In the genomic region with DNA sequence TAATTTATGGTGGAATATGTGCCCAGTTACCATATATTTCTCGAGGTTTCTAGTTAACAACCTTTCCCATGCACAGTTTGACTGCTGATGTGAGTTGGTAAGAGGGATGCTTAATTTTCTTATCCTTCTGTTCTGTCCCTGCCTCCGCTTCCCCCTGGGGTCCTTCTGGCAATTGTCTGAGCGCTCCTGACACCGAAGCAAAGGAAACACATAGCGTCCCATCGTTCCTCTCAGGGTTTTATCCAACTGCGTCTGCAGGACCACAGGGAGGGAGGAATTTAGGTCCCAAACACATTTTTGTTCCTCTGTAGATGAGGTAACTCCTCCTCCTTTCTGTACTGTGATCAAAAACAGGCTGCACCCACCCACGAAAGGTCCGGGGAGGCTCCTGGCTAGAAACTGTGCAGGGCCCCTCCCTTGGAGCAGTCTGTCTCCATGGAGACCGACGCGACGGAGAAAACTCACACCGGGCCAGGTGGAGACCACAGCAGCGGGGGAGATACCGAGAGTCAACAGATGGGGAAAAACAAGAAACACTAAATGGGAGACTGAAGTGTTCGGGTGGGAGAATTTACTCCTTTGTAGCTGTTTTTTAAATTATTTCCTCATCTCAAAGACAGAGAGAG, we compare ENCODE assay signal across 9 cellular contexts.
DNase-seq lines count a peak whose midpoint lies in the region; ATAC-seq and TF ChIP-seq lines count a peak whose summit lies in the region.
"Had no signal": no experiment of that assay in that cellular context is flagged by ENCODE, and none has a peak within 500 bp of the region (broad histone marks: within the 10 kb centered on the region; RNA-seq: fewer than 3 reads in every experiment).

No MANE protein-coding gene starts in this region.

- TF ChIP-seq CTCF in A673 (conservative IDR thresholded peaks at IDR 0.05; ENCODE audit: low read depth, low read length): no peak

- intact Hi-C loops in activated naive CD4-positive, alpha-beta T cell treated with anti-CD3 and anti-CD28 coated beads for 36 hours (cut with micrococcal nuclease): no loop called here
- intact Hi-C loops in A673 (cut with micrococcal nuclease; ENCODE audit: unreplicated experiment): no loop called here

- H3K27me3 Mint-ChIP-seq in activated naive CD4-positive, alpha-beta T cell treated with anti-CD3 and anti-CD28 coated beads for 36 hours (ENCODE audit: low read depth): peaks cover 28% of the 10 kb centered on the region

- H3K27me3 ChIP-seq in HUES48 (ENCODE audit: control insufficient read depth, insufficient read depth, low read length): no peaks in the 10 kb centered on the region
- H3K27me3 ChIP-seq in mucosa of stomach (ENCODE audit: control insufficient read depth, insufficient read depth, low read length): no peaks in the 10 kb centered on the region
- H3K27me3 ChIP-seq in effector memory CD4-positive, alpha-beta T cell (replicated peaks; ENCODE audit: control insufficient read depth, insufficient read depth, low read length, poor library complexity, severe bottlenecking): no peaks in the 10 kb centered on the region
- H3K27me3 ChIP-seq in A673 (replicated peaks; ENCODE audit: insufficient read depth, low read depth, low read length, poor library complexity): no peaks in the 10 kb centered on the region

- H3K4me1 Mint-ChIP-seq in activated naive CD4-positive, alpha-beta T cell treated with anti-CD3 and anti-CD28 coated beads for 36 hours (ENCODE audit: low read depth): no peaks in the 10 kb centered on the region

- H3K27ac ChIP-seq in HUES48 (ENCODE audit: low read depth, low read length) (no peak overlapping the region), A673 (ENCODE audit: low read depth, low read length, poor library complexity, severe bottlenecking) (no peak overlapping the region)
- H3K27ac ChIP-seq in effector memory CD4-positive, alpha-beta T cell (ENCODE audit: insufficient read depth, low read length, poor library complexity, severe bottlenecking): no peak overlapping the region

- H3K4me1 ChIP-seq in HUES48 (ENCODE audit: control insufficient read depth, insufficient read depth, low read length) (peaks cover 24% of the 10 kb centered on the region), mucosa of stomach (ENCODE audit: control insufficient read depth, insufficient read depth, low read length) (peaks cover 27% of the 10 kb centered on the region), A673 (ENCODE audit: insufficient read depth, low read length, poor library complexity, severe bottlenecking) (no peaks in the 10 kb centered on the region)
- no peaks in the 10 kb centered on the region for H3K4me1 ChIP-seq in effector memory CD4-positive, alpha-beta T cell (ENCODE audit: control insufficient read depth, insufficient read depth, low read length, poor library complexity, severe bottlenecking)

- no TSS peak for BruUV-seq in A673 (replicated peaks; lab: Mats Ljungman, UMichigan)

- no peak overlapping the region for H3K9ac ChIP-seq in HUES48 (ENCODE audit: low read depth, low read length)
- peak overlapping the region; percentile 49 for H3K9ac ChIP-seq in mucosa of stomach (ENCODE audit: low read length)

- H3K4me3 ChIP-seq in HUES48 (ENCODE audit: low read depth, low read length): peak overlapping the region; percentile 54
- peak overlapping the region; percentile 20 for H3K4me3 ChIP-seq in mucosa of stomach (ENCODE audit: low read length)
- H3K4me3 ChIP-seq in effector memory CD4-positive, alpha-beta T cell (ENCODE audit: insufficient read depth, low read depth, low read length, poor library complexity, severe bottlenecking): no peak overlapping the region
- no peak overlapping the region for H3K4me3 ChIP-seq in A673 (ENCODE audit: low read depth, low read length, poor library complexity, severe bottlenecking)

- no peaks in the 10 kb centered on the region for H3K36me3 ChIP-seq in HUES48 (ENCODE audit: control insufficient read depth, insufficient read depth, low read length)
- H3K36me3 ChIP-seq in mucosa of stomach (ENCODE audit: control insufficient read depth, insufficient read depth, low read length): no peaks in the 10 kb centered on the region
- H3K36me3 ChIP-seq in effector memory CD4-positive, alpha-beta T cell (ENCODE audit: control insufficient read depth, insufficient read depth, low read length): no peaks in the 10 kb centered on the region
- H3K36me3 ChIP-seq in A673 (ENCODE audit: insufficient read depth, low read length, poor library complexity, severe bottlenecking): no peaks in the 10 kb centered on the region

- peak; percentile 67 for ATAC-seq in GM19438 (IDR thresholded peaks at IDR 0.05; ENCODE audit: low read depth, unreplicated experiment)

- peaks cover 1% of the 10 kb centered on the region for H3K9me3 Mint-ChIP-seq in activated naive CD4-positive, alpha-beta T cell treated with anti-CD3 and anti-CD28 coated beads for 36 hours

- DNase-seq in cerebellum (ENCODE audit: low spot score) (peak; percentile 49), HuH-7.5 (ENCODE audit: low spot score) (no peak), A673 (ENCODE audit: low spot score) (no peak)
- DNase-seq in effector memory CD4-positive, alpha-beta T cell: no peak
- no peak for DNase-seq in activated naive CD4-positive, alpha-beta T cell treated with anti-CD3 and anti-CD28 coated beads for 36 hours

- POLR2A ChIA-PET in A673 (lab: Charles Lee; ENCODE audit: low non-redundant PET): no interaction called here

- H3K9me3 ChIP-seq in HUES48 (ENCODE audit: control insufficient read depth, insufficient read depth, low read length): no peaks in the 10 kb centered on the region
- no peaks in the 10 kb centered on the region for H3K9me3 ChIP-seq in mucosa of stomach (ENCODE audit: control insufficient read depth, low read length)
- no peaks in the 10 kb centered on the region for H3K9me3 ChIP-seq in effector memory CD4-positive, alpha-beta T cell (ENCODE audit: control insufficient read depth, low read length)
- no peaks in the 10 kb centered on the region for H3K9me3 ChIP-seq in A673 (ENCODE audit: low read depth, low read length, poor library complexity, severe bottlenecking)

- no peak overlapping the region for H3K4me3 Mint-ChIP-seq in activated naive CD4-positive, alpha-beta T cell treated with anti-CD3 and anti-CD28 coated beads for 36 hours
- H3K4me3 Mint-ChIP-seq: IgD-negative memory B cell had no signal

- no peak overlapping the region for H3K27ac Mint-ChIP-seq in activated naive CD4-positive, alpha-beta T cell treated with anti-CD3 and anti-CD28 coated beads for 36 hours
- H3K27ac Mint-ChIP-seq: IgD-negative memory B cell had no signal

- no peaks in the 10 kb centered on the region for H3K36me3 Mint-ChIP-seq in activated naive CD4-positive, alpha-beta T cell treated with anti-CD3 and anti-CD28 coated beads for 36 hours (ENCODE audit: low read depth)
- H3K36me3 Mint-ChIP-seq: IgD-negative memory B cell had no signal

- CTCF ChIA-PET in activated naive CD4-positive, alpha-beta T cell treated with anti-CD3 and anti-CD28 coated beads for 36 hours (lab: Charles Lee): no interaction called here
- CTCF ChIA-PET in A673 (lab: Charles Lee): no interaction called here

Comparison
In these comparisons a context has a peak if more than half of its experiments do, and no peak if none do; other contexts are left out.
1. H3K4me3 ChIP-seq: peak in HUES48 (single experiment) and mucosa of stomach (single experiment); none in effector memory CD4-positive, alpha-beta T cell (single experiment) and A673 (single experiment).